ENCODE assay signal across 20 cellular contexts in genomic region chr9:132730054-132731033, GRCh38.
DNase-seq lines count a peak whose midpoint lies in the region; ATAC-seq and TF ChIP-seq lines count a peak whose summit lies in the region.
"Had no signal": no experiment of that assay in that cellular context is flagged by ENCODE, and none has a peak within 500 bp of the region (broad histone marks: within the 10 kb centered on the region; RNA-seq: fewer than 3 reads in every experiment).

No MANE protein-coding gene starts in this region.

- ATAC-seq in left cardiac atrium, result no peak
- ATAC-seq: Right ventricle myocardium inferior had no signal

- peak in 1 of 4 donors; percentile 23 for TF ChIP-seq POLR2A in esophagus squamous epithelium (IDR thresholded peaks at IDR 0.05)
- no peak for TF ChIP-seq POLR2A in sigmoid colon (IDR thresholded peaks at IDR 0.05)

- H3K9me3 ChIP-seq in esophagus squamous epithelium, result no peaks in the 10 kb centered on the region
- H3K9me3 ChIP-seq in sigmoid colon, result no peaks in the 10 kb centered on the region
- no peaks in the 10 kb centered on the region for H3K9me3 ChIP-seq in hepatocyte (ENCODE audit: low read depth)

- WGBS in esophagus squamous epithelium, 2 donors, result 76% methylated on average over 10 to 16 of the region's 16 CpGs
- 88 to 92% methylated on average over 16 of the region's 16 CpGs for WGBS in sigmoid colon, 2 donors
- 91% methylated on average over 16 of the region's 16 CpGs for WGBS in hepatocyte (ENCODE audit: low lambda C conversion rate, missing lambda C conversion rate)

- no peak overlapping the region for H3K27ac Mint-ChIP-seq in mesothelial cell of epicardium
- H3K27ac Mint-ChIP-seq: CD14-positive monocyte had no signal

- DNase-seq in cardiac septum (ENCODE audit: low spot score) (peak; percentile 55), left cardiac atrium (no peak), esophagus squamous epithelium (lab: John Stamatoyannopoulos, UW) (no peak), sigmoid colon (peak; percentile 21), hepatocyte (ENCODE audit: low spot score) (no peak), epidermal melanocyte (ENCODE audit: insufficient read length, low spot score) (no peak), mesothelial cell of epicardium (ENCODE audit: low spot score in 2 of 2, unreplicated experiment in 2 of 2) (no peak)
- DNase-seq: AML-193, EL, GF-D8, Karpas-422, MV-4-11, NCI-H1105 treated with DMSO at 0.1 percent for 48 hours, NCI-H2029 treated with DMSO at 0.1 percent for 48 hours, NCI-H2171, NCI-H345, NCI-H524, OCI-M1 had no signal

- intact Hi-C loops in cardiac septum (cut with DNase I), result no loop called here
- intact Hi-C loops in left cardiac atrium (cut with DNase I), result no loop called here
- intact Hi-C loops in esophagus squamous epithelium (cut with DNase I), result no loop called here
- intact Hi-C loops in sigmoid colon (cut with DNase I), result no loop called here

- H3K4me1 Mint-ChIP-seq in mesothelial cell of epicardium, result no peaks in the 10 kb centered on the region
- H3K4me1 Mint-ChIP-seq: CD14-positive monocyte had no signal

- H4K20me1 ChIP-seq in hepatocyte (ENCODE audit: insufficient read depth, poor library complexity, severe bottlenecking), result no peaks in the 10 kb centered on the region

- H3K27ac ChIP-seq in esophagus squamous epithelium (peak overlapping the region; percentile 40 to 84 (median 76)), sigmoid colon (no peak overlapping the region), hepatocyte (no peak overlapping the region)

- H3K36me3 ChIP-seq in esophagus squamous epithelium, result no peaks in the 10 kb centered on the region
- no peaks in the 10 kb centered on the region for H3K36me3 ChIP-seq in sigmoid colon
- no peaks in the 10 kb centered on the region for H3K36me3 ChIP-seq in hepatocyte (replicated peaks; ENCODE audit: insufficient read depth, low read depth)

- peaks cover 15% of the 10 kb centered on the region for H3K27me3 Mint-ChIP-seq in mesothelial cell of epicardium (ENCODE audit: low read depth)

- H3K9me3 Mint-ChIP-seq in mesothelial cell of epicardium, result no peaks in the 10 kb centered on the region

- TF ChIP-seq CTCF in esophagus squamous epithelium (IDR thresholded peaks at IDR 0.05) (no peak), sigmoid colon (IDR thresholded peaks at IDR 0.05) (no peak), hepatocyte (IDR thresholded peaks at IDR 0.05; ENCODE audit: poor library complexity) (no peak), mesothelial cell of epicardium (IDR thresholded peaks at IDR 0.05; ENCODE audit: unreplicated experiment) (no peak)

- H3K9me2 ChIP-seq in hepatocyte (replicated peaks; ENCODE audit: insufficient read depth), result no peaks in the 10 kb centered on the region

- H3K4me3 ChIP-seq in esophagus squamous epithelium, result no peak overlapping the region
- H3K4me3 ChIP-seq in sigmoid colon, result no peak overlapping the region
- H3K4me3 ChIP-seq in hepatocyte, result no peak overlapping the region

- H3K4me2 ChIP-seq in hepatocyte, result no peak overlapping the region

- H3K79me2 ChIP-seq in hepatocyte, result no peaks in the 10 kb centered on the region

- no peaks in the 10 kb centered on the region for H3K36me3 Mint-ChIP-seq in mesothelial cell of epicardium
- H3K36me3 Mint-ChIP-seq: CD14-positive monocyte had no signal

- H2AFZ ChIP-seq in hepatocyte, result no peak overlapping the region

- peaks cover 0 to 11% (median 0%) of the 10 kb centered on the region in 4 donors for H3K27me3 ChIP-seq in esophagus squamous epithelium
- H3K27me3 ChIP-seq in sigmoid colon, result peaks cover 0 to 9% (median 0%) of the 10 kb centered on the region in 3 donors
- no peaks in the 10 kb centered on the region for H3K27me3 ChIP-seq in hepatocyte

- peaks cover 0 to 63% (median 8%) of the 10 kb centered on the region in 3 donors for H3K4me1 ChIP-seq in esophagus squamous epithelium
- H3K4me1 ChIP-seq in sigmoid colon, result no peaks in the 10 kb centered on the region
- no peaks in the 10 kb centered on the region for H3K4me1 ChIP-seq in hepatocyte (ENCODE audit: insufficient read depth)

- no peak for TF ChIP-seq EP300 in sigmoid colon (IDR thresholded peaks at IDR 0.05)

- H3K4me3 Mint-ChIP-seq in mesothelial cell of epicardium, result no peak overlapping the region
- H3K4me3 Mint-ChIP-seq: CD14-positive monocyte had no signal

Comparison
In these comparisons a context has a peak if more than half of its experiments do, and no peak if none do; other contexts are left out.
1. DNase-seq: peak in cardiac septum (single experiment) and sigmoid colon (single experiment); none in left cardiac atrium (single experiment), esophagus squamous epithelium (single experiment), hepatocyte (single experiment), epidermal melanocyte (single experiment) and mesothelial cell of epicardium (0 of 2).
2. H3K27ac ChIP-seq: peak in esophagus squamous epithelium (4 of 4); none in sigmoid colon (0 of 4) and hepatocyte (single experiment).